8 cellular contexts compared by ENCODE assay signal in genomic region chr14:66401447-66402095, GRCh38.
DNase-seq lines count a peak whose midpoint lies in the region; ATAC-seq and TF ChIP-seq lines count a peak whose summit lies in the region.

No MANE protein-coding gene starts in this region.

- in situ Hi-C loops in SK-MEL-5 (cut with HindIII; ENCODE audit: low pct_unique_long_range_greater_than_20kb, low sequenced_read_pairs) = no loop called here

- H3K36me3 ChIP-seq in heart right ventricle = no peaks in the 10 kb centered on the region

- DNase-seq in heart right ventricle (no peak), cardiac septum (ENCODE audit: low spot score) (no peak), SK-MEL-5 (ENCODE audit: low read depth, low spot score) (peak; percentile 41), left ventricle myocardium superior (no peak), activated gamma-delta T cell (lab: John Stamatoyannopoulos, UW) (no peak), NCI-H1930 (lab: John Stamatoyannopoulos, UW) (no peak)

- H3K27me3 ChIP-seq in heart right ventricle = no peaks in the 10 kb centered on the region

- ATAC-seq in heart right ventricle = peak in 3 of 8 donors; percentile 42 to 49 (median 47)
- peak; percentile 63 for ATAC-seq in left ventricle myocardium superior
- ATAC-seq in HG03159 (IDR thresholded peaks at IDR 0.05; ENCODE audit: unreplicated experiment) = no peak
- ATAC-seq in GM18520 (IDR thresholded peaks at IDR 0.05; ENCODE audit: unreplicated experiment) = no peak

- no peak overlapping the region for H3K4me3 ChIP-seq in heart right ventricle

- WGBS in heart right ventricle, 2 donors = 51 to 54% methylated on average over 1 of the region's 1 CpG

- peak in 8 of 9 donors; percentile 13 to 63 (median 49) for TF ChIP-seq CTCF in heart right ventricle (IDR thresholded peaks at IDR 0.05)

- intact Hi-C loops in heart right ventricle (cut with DNase I) (loop anchor here in 6 of 10 donors (2.0 to 5.0 kb wide), 5 partner anchors 39 to 96 kb away; partner anchors contain the start of gene CCDC196 (in 1 of the 6)), cardiac septum (cut with DNase I) (loop anchor here (10.0 kb wide), 1 partner anchor 343 kb away; no protein-coding TSS in a partner anchor), left ventricle myocardium superior (cut with micrococcal nuclease) (no loop called here)

- H3K9me3 ChIP-seq in heart right ventricle = no peaks in the 10 kb centered on the region

- H3K27ac ChIP-seq in heart right ventricle = no peak overlapping the region

- peaks cover 0 to 16% (median 5%) of the 10 kb centered on the region in 9 donors for H3K4me1 ChIP-seq in heart right ventricle
